In genomic region chr2:15939556-15939853, GRCh38 we compare ENCODE assay signal across 8 cellular contexts. TPM values are rescaled to one million over a fixed set of nuclear protein-coding genes. Genes with fewer than 3 reads are reported as not detected.
DNase-seq lines count a peak whose midpoint lies in the region; ATAC-seq, FAIRE-seq and TF ChIP-seq lines count a peak whose summit lies in the region.

No MANE protein-coding gene starts in this region.

- H3K4me1 ChIP-seq in muscle layer of colon (ENCODE audit: insufficient read depth, low read length): peaks cover 12% of the 10 kb centered on the region

- no peaks in the 10 kb centered on the region for H3K36me3 ChIP-seq in muscle layer of colon (ENCODE audit: insufficient read depth, low read length)

- no peaks in the 10 kb centered on the region for H3K9me3 ChIP-seq in muscle layer of colon (ENCODE audit: low read length)

- peak overlapping the region; percentile 37 to 78 for H3K4me3 ChIP-seq in muscle layer of colon (ENCODE audit: low read depth in 1 of 2, low read length in 2 of 2)

- no peak for FAIRE-seq in H54 (lab: Jason Lieb, UNC)

- H3K27ac ChIP-seq in muscle layer of colon (ENCODE audit: low read depth, low read length): no peak overlapping the region

- peaks cover 4 to 33% of the 10 kb centered on the region in 2 donors for H3K27me3 ChIP-seq in muscle layer of colon (ENCODE audit: control insufficient read depth in 1 of 2, insufficient read depth in 2 of 2, low read length in 2 of 2)

- TF ChIP-seq POLR2A in H54 (IDR thresholded peaks at IDR 0.05; ENCODE audit: low read depth, low read length): no peak

- no peak overlapping the region for H3K9ac ChIP-seq in muscle layer of colon (ENCODE audit: low read length)

- ATAC-seq in HG03439 (IDR thresholded peaks at IDR 0.05; ENCODE audit: unreplicated experiment): peak; percentile 63

- peak; percentile 47 for DNase-seq in activated T-cell treated with anti-CD3 and anti-CD28 coated beads, Interleukin-2, amount 50 U/mL, for 1 hour
- DNase-seq in activated T-cell treated with anti-CD3 and anti-CD28 coated beads, Interleukin-2, amount 50 U/mL, for 48 hours: no peak
- DNase-seq in cerebellum (ENCODE audit: low spot score): peak; percentile 68
- no peak for DNase-seq in H54 (ENCODE audit: insufficient read length, low spot score)
- DNase-seq in NCI-H2107 (lab: John Stamatoyannopoulos, UW): no peak
- DNase-seq in activated gamma-delta T cell treated with Interleukin-2 at 50 U/mL for 16 hours: no peak

RNA-seq across cellular contexts. Expression of gene MYCN, which starts 0.8 kb away (rescaled TPM):
- 39.5 TPM for total RNA-seq in cerebellum

Comparison
In these comparisons a context has a peak if more than half of its experiments do, and no peak if none do; other contexts are left out.
1. DNase-seq: peak in activated T-cell treated with anti-CD3 and anti-CD28 coated beads, Interleukin-2, amount 50 U/mL, for 1 hour (single experiment) and cerebellum (single experiment); none in activated T-cell treated with anti-CD3 and anti-CD28 coated beads, Interleukin-2, amount 50 U/mL, for 48 hours (0 of 2), H54 (single experiment), NCI-H2107 (single experiment) and activated gamma-delta T cell treated with Interleukin-2 at 50 U/mL for 16 hours (single experiment).